In the genomic region with DNA sequence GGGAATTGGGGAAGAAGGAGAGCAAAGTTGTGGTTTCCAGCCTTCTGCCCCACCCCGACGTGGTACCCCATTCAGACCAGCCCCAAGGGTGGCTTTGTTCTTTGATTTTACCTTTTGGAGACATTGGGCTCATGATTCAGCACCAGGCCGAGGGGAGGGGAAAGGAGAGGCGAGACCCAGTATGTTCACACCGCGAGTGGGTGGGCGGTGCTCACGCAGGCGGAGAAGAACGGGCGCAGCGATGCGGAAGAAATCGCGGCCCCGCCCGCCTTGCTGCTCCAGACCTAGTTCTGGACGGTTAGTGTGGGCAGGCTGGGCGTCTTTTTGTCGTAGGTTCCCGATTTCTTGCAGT, we compare ENCODE assay signal across 8 cellular contexts. TPM values are rescaled to one million over a fixed set of nuclear protein-coding genes. Genes with fewer than 3 reads are reported as not detected.
DNase-seq lines count a peak whose midpoint lies in the region; ATAC-seq and TF ChIP-seq lines count a peak whose summit lies in the region.

No MANE protein-coding gene starts in this region.

- intact Hi-C loops in testis (cut with DNase I; ENCODE audit: low total_unique reads) = no loop called here

- H3K9me3 ChIP-seq in HUES6 (ENCODE audit: control insufficient read depth, insufficient read depth, low read depth, low read length) (no peaks in the 10 kb centered on the region), Peyer's patch (no peaks in the 10 kb centered on the region), testis (no peaks in the 10 kb centered on the region)

- peak overlapping the region; percentile 38 for H3K9ac ChIP-seq in HUES6 (ENCODE audit: low read length)

- H3K27me3 ChIP-seq in HUES6 (ENCODE audit: control insufficient read depth, insufficient read depth, low read length) (peaks cover 57% of the 10 kb centered on the region), Peyer's patch (no peaks in the 10 kb centered on the region), testis (no peaks in the 10 kb centered on the region)

- TF ChIP-seq POLR2A in Peyer's patch (IDR thresholded peaks at IDR 0.05) = no peak
- TF ChIP-seq POLR2A in testis (IDR thresholded peaks at IDR 0.05) = no peak

- TF ChIP-seq CTCF in Peyer's patch (IDR thresholded peaks at IDR 0.05) = no peak
- TF ChIP-seq CTCF in testis (IDR thresholded peaks at IDR 0.05) = no peak

- H3K36me3 ChIP-seq in HUES6 (ENCODE audit: control insufficient read depth, insufficient read depth, low read length) (no peaks in the 10 kb centered on the region), Peyer's patch (no peaks in the 10 kb centered on the region), testis (ENCODE audit: low read depth, missing control alignments) (no peaks in the 10 kb centered on the region)

- DNase-seq in COR-L47 (lab: John Stamatoyannopoulos, UW) = peak; percentile 73
- peak; percentile 23 to 75 (median 70) for DNase-seq in Peyer's patch
- peak; percentile 74 for DNase-seq in activated naive CD4-positive, alpha-beta T cell treated with anti-CD3 and anti-CD28 coated beads, Interleukin-2, amount 50 U/mL, for 16 hours
- peak; percentile 29 for DNase-seq in glomerular visceral epithelial cell (ENCODE audit: extremely low spot score)
- DNase-seq in nucleus accumbens (lab: John Stamatoyannopoulos, UW) = peak in 55 of 56 donors; percentile 46 to 91 (median 75)
- DNase-seq in testis = peak; percentile 77

- H3K4me1 ChIP-seq in HUES6 (ENCODE audit: control insufficient read depth, insufficient read depth, low read length) (peaks cover 5% of the 10 kb centered on the region), Peyer's patch (no peaks in the 10 kb centered on the region), testis (peaks cover 4% of the 10 kb centered on the region)

- ATAC-seq in GM19452 (IDR thresholded peaks at IDR 0.05; ENCODE audit: unreplicated experiment) = no peak

- H3K4me3 ChIP-seq in HUES6 (ENCODE audit: low read depth, low read length) (peak overlapping the region; percentile 98), Peyer's patch (peak overlapping the region; percentile 53 to 71 (median 59)), testis (peak overlapping the region; percentile 67 to 73)

- no peak overlapping the region for H3K27ac ChIP-seq in HUES6 (ENCODE audit: low read depth, low read length)
- peak overlapping the region; percentile 68 to 82 (median 74) for H3K27ac ChIP-seq in Peyer's patch
- H3K27ac ChIP-seq in testis = peak overlapping the region; percentile 72 to 92

- 0 to 1% methylated on average over 21 of the region's 21 CpGs for WGBS in testis, 2 donors

RNA-seq across cellular contexts. Expression of a gene that starts 1.0 kb away (rescaled TPM):
- total RNA-seq in Peyer's patch (1 to 10 TPM; 6.6 to 9.5 (median 8.5) TPM), testis (10 to 100 TPM in 1 of 2 donors, 1 to 10 TPM in 1; 10.0 to 14.4 TPM)
- polyA plus RNA-seq in testis (ENCODE audit: insufficient read depth, low read depth, low replicate concordance) = 25.1 TPM

RNA-seq across cellular contexts. Expression of a gene that starts 28.5 kb away (rescaled TPM):
- total RNA-seq in Peyer's patch (100 to 1,000 TPM in 1 of 4 donors, 10 to 100 TPM in 3; 47.1 to 123 (median 78.4) TPM), testis (10 to 100 TPM; 60.4 to 67.0 TPM)
- polyA plus RNA-seq in testis (ENCODE audit: insufficient read depth, low read depth, low replicate concordance) = 15.2 TPM
